Comparison of ENCODE assay signal across 15 cellular contexts in genomic region chr7:69772699-69773436, GRCh38.
DNase-seq lines count a peak whose midpoint lies in the region; ATAC-seq and TF ChIP-seq lines count a peak whose summit lies in the region.
"Had no signal": no experiment of that assay in that cellular context is flagged by ENCODE, and none has a peak within 500 bp of the region (broad histone marks: within the 10 kb centered on the region; RNA-seq: fewer than 3 reads in every experiment).

No MANE protein-coding gene starts in this region.

- no peaks in the 10 kb centered on the region for H3K36me3 ChIP-seq in HEK293 (ENCODE audit: control insufficient read depth in 2 of 2, insufficient read depth in 1 of 2, low read length in 2 of 2)
- H3K36me3 ChIP-seq in subcutaneous abdominal adipose tissue (ENCODE audit: control insufficient read depth in 5 of 5, insufficient read depth in 5 of 5, low read length in 5 of 5), result no peaks in the 10 kb centered on the region
- H3K36me3 ChIP-seq: Peyer's patch had no signal

- peak; percentile 29 to 68 for DNase-seq in NCI-H526 (lab: John Stamatoyannopoulos, UW)
- peak in 1 of 2 donors; percentile 54 for DNase-seq in foreskin keratinocyte
- no peak for DNase-seq in NCI-H2171 treated with DMSO at 0.1 percent for 48 hours (lab: John Stamatoyannopoulos, UW)
- no peak for DNase-seq in activated T-cell treated with anti-CD3 and anti-CD28 coated beads for 4 hours
- DNase-seq: H9, KG1, NCI-H1092, NCI-H446 treated with DMSO at 0.1 percent for 48 hours, Peyer's patch, Right ventricle myocardium superior, SK-N-SH, T-cell had no signal

- TF ChIP-seq CTCF in HEK293 (tag by site-specific recombination; IDR thresholded peaks at IDR 0.05) (no peak), foreskin keratinocyte (conservative IDR thresholded peaks at IDR 0.05) (no peak)

- peak overlapping the region in 1 of 5 donors; percentile 15 for H3K9ac ChIP-seq in subcutaneous abdominal adipose tissue (ENCODE audit: low read length in 5 of 5)
- H3K9ac ChIP-seq: SK-N-SH had no signal

- H3K27me3 ChIP-seq in foreskin keratinocyte, result no peaks in the 10 kb centered on the region
- H3K27me3 ChIP-seq in subcutaneous abdominal adipose tissue (ENCODE audit: control insufficient read depth in 5 of 5, insufficient read depth in 4 of 5, low read length in 5 of 5), result no peaks in the 10 kb centered on the region
- H3K27me3 ChIP-seq: Peyer's patch had no signal

- H3K27ac ChIP-seq in HEK293 (ENCODE audit: extremely low read depth, low read depth, low read length), result peak overlapping the region; percentile 45; the same call in 1 of the 2 replicates
- H3K27ac ChIP-seq in foreskin keratinocyte, result peak overlapping the region; percentile 53
- H3K27ac ChIP-seq in subcutaneous abdominal adipose tissue (ENCODE audit: low read depth, low read length), result peak overlapping the region; percentile 72
- H3K27ac ChIP-seq: Peyer's patch had no signal

- H3K4me3 ChIP-seq in HEK293 (ENCODE audit: low read depth, low read length), result no peak overlapping the region
- no peak overlapping the region for H3K4me3 ChIP-seq in subcutaneous abdominal adipose tissue (ENCODE audit: low read depth in 1 of 5, low read length in 5 of 5)
- H3K4me3 ChIP-seq: Peyer's patch had no signal

- no peaks in the 10 kb centered on the region for H3K9me3 ChIP-seq in HEK293 (ENCODE audit: control insufficient read depth, insufficient read depth, low read depth, low read length)
- H3K9me3 ChIP-seq in subcutaneous abdominal adipose tissue (ENCODE audit: control insufficient read depth in 5 of 5, low read length in 5 of 5), result no peaks in the 10 kb centered on the region
- H3K9me3 ChIP-seq: Peyer's patch, SK-N-SH had no signal

- H3K4me1 ChIP-seq in HEK293 (ENCODE audit: control insufficient read depth, insufficient read depth, low read length) (peaks cover 54% of the 10 kb centered on the region), foreskin keratinocyte (peaks cover 12% of the 10 kb centered on the region), subcutaneous abdominal adipose tissue (ENCODE audit: control insufficient read depth in 5 of 5, insufficient read depth in 5 of 5, low read length in 5 of 5) (peaks cover 0 to 59% (median 51%) of the 10 kb centered on the region in 5 donors)
- H3K4me1 ChIP-seq: Peyer's patch had no signal

- POLR2A ChIA-PET in HEK293 (lab: Yijun Ruan, JAX), result interaction anchor here (0.5 to 1.2 kb wide), 4 partner anchors 11 to 161 kb away, joined by 3 to 4 read pairs (median 3); no protein-coding TSS in a partner anchor

- CTCF ChIA-PET in HEK293 (lab: Yijun Ruan, JAX), result interaction anchor here (0.7 kb wide), 1 partner anchor 24 kb away, joined by 4 read pairs; no protein-coding TSS in a partner anchor

- ATAC-seq in foreskin keratinocyte, result peak; percentile 13
- ATAC-seq in GM18511 (IDR thresholded peaks at IDR 0.05; ENCODE audit: unreplicated experiment), result no peak
- ATAC-seq: T-cell had no signal

TF ChIP-seq in HEK293, 187 proteins besides CTCF, POLR2A, EP300 and RAD21:
- TF ChIP-seq GLIS1 (tag by site-specific recombination; IDR thresholded peaks at IDR 0.05) (peak; percentile 97), ZNF645 (tag by site-specific recombination; IDR thresholded peaks at IDR 0.05) (no peak), ZNF18 (tag by site-specific recombination; IDR thresholded peaks at IDR 0.05) (peak; percentile 94), KLF1 (tag by site-specific recombination; IDR thresholded peaks at IDR 0.05) (peak; percentile 84), OSR2 (tag by site-specific recombination; IDR thresholded peaks at IDR 0.05) (peak; percentile 97), KLF17 (tag by site-specific recombination; IDR thresholded peaks at IDR 0.05) (0 out of 2 replicates have a peak, but pooled peaks have one; percentile 47), PRDM6 (tag by site-specific recombination; IDR thresholded peaks at IDR 0.05) (peak; percentile 62), ZBTB17 (tag by site-specific recombination; IDR thresholded peaks at IDR 0.05) (peak; percentile 49), ZNF16 (tag by site-specific recombination; IDR thresholded peaks at IDR 0.05; ENCODE audit: low read depth) (no peak), ZNF366 (tag by site-specific recombination; conservative IDR thresholded peaks at IDR 0.05) (0 out of 2 replicates have a peak, but pooled peaks have one; percentile 26), ZNF600 (tag by site-specific recombination; IDR thresholded peaks at IDR 0.05) (0 out of 2 replicates have a peak, but pooled peaks have one; percentile 25), ZNF37A (tag by site-specific recombination; IDR thresholded peaks at IDR 0.05) (no peak), ZBTB44 (tag by site-specific recombination; IDR thresholded peaks at IDR 0.05) (0 out of 2 replicates have a peak, but pooled peaks have one; percentile 28), SP7 (tag by site-specific recombination; IDR thresholded peaks at IDR 0.05) (peak; percentile 96), FEZF1 (tag by site-specific recombination; IDR thresholded peaks at IDR 0.05) (peak; percentile 45; the same call in 1 of the 2 replicates), SALL2 (tag by site-specific recombination; IDR thresholded peaks at IDR 0.05; ENCODE audit: borderline replicate concordance) (no peak), WT1 (tag by site-specific recombination; IDR thresholded peaks at IDR 0.05) (0 out of 2 replicates have a peak, but pooled peaks have one; percentile 14), TCF7L2 (IDR thresholded peaks at IDR 0.05; ENCODE audit: borderline replicate concordance, low read depth, low read length) (no peak), ZNF426 (tag by site-specific recombination; IDR thresholded peaks at IDR 0.05) (no peak), ZNF843 (tag by site-specific recombination; IDR thresholded peaks at IDR 0.05) (peak; percentile 48; the same call in 1 of the 2 replicates), ZNF629 (tag by site-specific recombination; IDR thresholded peaks at IDR 0.05) (0 out of 2 replicates have a peak, but pooled peaks have one; percentile 12), OVOL3 (tag by site-specific recombination; IDR thresholded peaks at IDR 0.05) (no peak), ZNF169 (tag by site-specific recombination; IDR thresholded peaks at IDR 0.05) (no peak)

Comparison
In these comparisons a context has a peak if more than half of its experiments do, and no peak if none do; other contexts are left out.
1. DNase-seq: peak in NCI-H526 (2 of 2); none in NCI-H2171 treated with DMSO at 0.1 percent for 48 hours (single experiment) and activated T-cell treated with anti-CD3 and anti-CD28 coated beads for 4 hours (single experiment).
2. Peak in every context shown above with its lines, with median percentiles within 50 percentile points of each other: H3K27ac ChIP-seq.